Comparison of ENCODE assay signal across 17 cellular contexts in genomic region chr1:232987046-232987445, GRCh38. TPM values are rescaled to one million over a fixed set of nuclear protein-coding genes. Genes with fewer than 3 reads are reported as not detected.
DNase-seq lines count a peak whose midpoint lies in the region; ATAC-seq lines count a peak whose summit lies in the region.
"Had no signal": no experiment of that assay in that cellular context is flagged by ENCODE, and none has a peak within 500 bp of the region (broad histone marks: within the 10 kb centered on the region; RNA-seq: fewer than 3 reads in every experiment).

No MANE protein-coding gene starts in this region.

- H3K27me3 Mint-ChIP-seq in stimulated activated naive B cell treated with anti-CD40 and anti-IgM and Interleukin-4, amounts not matched to agents 10 μg/mL and 1 μg/mL and 100 μg/mL, for 72 hours, result no peaks in the 10 kb centered on the region
- H3K27me3 Mint-ChIP-seq: B cell; CD4-positive, CD25-positive, alpha-beta regulatory T cell had no signal

- no peak overlapping the region for H3K4me3 Mint-ChIP-seq in stimulated activated naive B cell treated with anti-CD40 and anti-IgM and Interleukin-4, amounts not matched to agents 10 μg/mL and 1 μg/mL and 100 μg/mL, for 72 hours
- H3K4me3 Mint-ChIP-seq: B cell; CD4-positive, CD25-positive, alpha-beta regulatory T cell; CD8-positive, alpha-beta T cell; GM23338; HFFc6 had no signal

- no peak overlapping the region for H3K4me3 ChIP-seq in H7 (ENCODE audit: insufficient read depth, low read depth, low read length)
- H3K4me3 ChIP-seq: BLaER1, GM23338, HAP-1 had no signal

- ATAC-seq in stimulated activated naive B cell treated with anti-CD40 and anti-IgM and Interleukin-4, amounts not matched to agents 10 μg/mL and 1 μg/mL and 100 μg/mL, for 72 hours (replicated peaks), result no peak
- ATAC-seq: CD8-positive, alpha-beta T cell; GM23338 had no signal

- H3K4me1 Mint-ChIP-seq in stimulated activated naive B cell treated with anti-CD40 and anti-IgM and Interleukin-4, amounts not matched to agents 10 μg/mL and 1 μg/mL and 100 μg/mL, for 72 hours, result no peaks in the 10 kb centered on the region
- H3K4me1 Mint-ChIP-seq: B cell; CD4-positive, CD25-positive, alpha-beta regulatory T cell; GM23338 had no signal

- no peaks in the 10 kb centered on the region for H3K9me3 Mint-ChIP-seq in stimulated activated naive B cell treated with anti-CD40 and anti-IgM and Interleukin-4, amounts not matched to agents 10 μg/mL and 1 μg/mL and 100 μg/mL, for 72 hours
- H3K9me3 Mint-ChIP-seq: CD8-positive, alpha-beta T cell; GM23338; HFFc6 had no signal

- peak overlapping the region; percentile 9 for H3K27ac Mint-ChIP-seq in stimulated activated naive B cell treated with anti-CD40 and anti-IgM and Interleukin-4, amounts not matched to agents 10 μg/mL and 1 μg/mL and 100 μg/mL, for 72 hours
- H3K27ac Mint-ChIP-seq: B cell; CD4-positive, CD25-positive, alpha-beta regulatory T cell; CD8-positive, alpha-beta T cell; GM23338; HFFc6 had no signal

- DNase-seq in SIG-M5 treated with dmso at 0.1 percent for 504 hours (lab: John Stamatoyannopoulos, UW; ENCODE audit: unreplicated experiment), result peak; percentile 8
- no peak for DNase-seq in SIG-M5 (lab: John Stamatoyannopoulos, UW)
- DNase-seq in H7, result peak; percentile 16
- peak; percentile 60 for DNase-seq in mesenteric fat pad (ENCODE audit: low spot score)
- DNase-seq in stimulated activated naive B cell treated with anti-CD40 and anti-IgM and Interleukin-4, amounts not matched to agents 10 μg/mL and 1 μg/mL and 100 μg/mL, for 72 hours, result no peak
- DNase-seq in NCI-H146 (lab: John Stamatoyannopoulos, UW), result no peak
- DNase-seq in effector CD8-positive, alpha-beta T cell (lab: John Stamatoyannopoulos, UW), result no peak
- DNase-seq: Caco-2; CD4-positive, CD25-positive, alpha-beta regulatory T cell; DMS153; DND-41; HFFc6 had no signal

- H3K36me3 Mint-ChIP-seq in stimulated activated naive B cell treated with anti-CD40 and anti-IgM and Interleukin-4, amounts not matched to agents 10 μg/mL and 1 μg/mL and 100 μg/mL, for 72 hours, result peaks cover 18 to 32% of the 10 kb centered on the region in 2 donors

- H3K27me3 ChIP-seq in H7 (ENCODE audit: control insufficient read depth, insufficient read depth, low read length), result no peaks in the 10 kb centered on the region
- H3K27me3 ChIP-seq: BLaER1 had no signal

- peaks cover 7% of the 10 kb centered on the region for H3K36me3 ChIP-seq in H7 (replicated peaks; ENCODE audit: control insufficient read depth, insufficient read depth, low read length)
- H3K36me3 ChIP-seq: HAP-1 had no signal

RNA-seq across cellular contexts. Expression of gene NTPCR, which starts 36.6 kb away (rescaled TPM):
- 61.5 and 82.5 TPM in 2 replicates for total RNA-seq in H7 (2014; rRNA removed; shearing (Covaris generic))
- total RNA-seq in mesenteric fat pad, result 33.5 TPM

Comparison
In these comparisons a context has a peak if more than half of its experiments do, and no peak if none do; other contexts are left out.
1. DNase-seq: peak in SIG-M5 treated with dmso at 0.1 percent for 504 hours (single experiment), H7 (single experiment) and mesenteric fat pad (single experiment); none in SIG-M5 (single experiment), stimulated activated naive B cell treated with anti-CD40 and anti-IgM and Interleukin-4, amounts not matched to agents 10 μg/mL and 1 μg/mL and 100 μg/mL, for 72 hours (single experiment), NCI-H146 (single experiment) and effector CD8-positive, alpha-beta T cell (single experiment).